8 cellular contexts compared by ENCODE assay signal in genomic region chr5:140041492-140042421, GRCh38. TPM values are rescaled to one million over a fixed set of nuclear protein-coding genes. Genes with fewer than 3 reads are reported as not detected.
DNase-seq lines count a peak whose midpoint lies in the region; ATAC-seq and TF ChIP-seq lines count a peak whose summit lies in the region.

No MANE protein-coding gene starts in this region.

- TF ChIP-seq RAD21 in IMR-90 (IDR thresholded peaks at IDR 0.05; ENCODE audit: low read length) = no peak

- no peak overlapping the region for H4K91ac ChIP-seq in IMR-90 (ENCODE audit: insufficient read depth, low read depth, low read length)
- H4K91ac ChIP-seq in neuronal stem cell (ENCODE audit: low read depth, low read length, poor library complexity) = no peak overlapping the region

- H2BK15ac ChIP-seq in IMR-90 (ENCODE audit: low read depth, low read length) (no peak overlapping the region), neuronal stem cell (ENCODE audit: low read length) (no peak overlapping the region)

- no peak for TF ChIP-seq POLR2A in IMR-90 (IDR thresholded peaks at IDR 0.05; ENCODE audit: low read depth, low read length)

- peak overlapping the region; percentile 92 for H3K4me2 ChIP-seq in IMR-90 (ENCODE audit: low read depth, low read length)
- peak overlapping the region; percentile 100 for H3K4me2 ChIP-seq in neuronal stem cell (ENCODE audit: insufficient read depth, low read length, poor library complexity, severe bottlenecking)

- H3K4me1 Mint-ChIP-seq in glutamatergic neuron (ENCODE audit: low read depth, unreplicated experiment) = peaks cover 5% of the 10 kb centered on the region

- H3K79me1 ChIP-seq in IMR-90 (ENCODE audit: low read depth in 1 of 2, low read length in 2 of 2) = no peaks in the 10 kb centered on the region
- no peaks in the 10 kb centered on the region for H3K79me1 ChIP-seq in neuronal stem cell (ENCODE audit: low read depth, low read length)

- no peak overlapping the region for H3K27ac ChIP-seq in IMR-90 (ENCODE audit: insufficient read depth, low read length)
- no peak overlapping the region for H3K27ac ChIP-seq in neuronal stem cell (replicated peaks; ENCODE audit: low read length)

- H3K36me3 ChIP-seq in IMR-90 (ENCODE audit: control insufficient read depth, insufficient read depth, low read length) (no peaks in the 10 kb centered on the region), neuronal stem cell (replicated peaks in 1 of 2; ENCODE audit: control insufficient read depth in 2 of 2, insufficient read depth in 2 of 2, low read length in 2 of 2) (no peaks in the 10 kb centered on the region)

- dilution Hi-C loops in IMR-90 (cut with HindIII; ENCODE audit: low sequenced_read_pairs, unreplicated experiment) = no loop called here

- peaks cover 10% of the 10 kb centered on the region for H3K9me3 Mint-ChIP-seq in glutamatergic neuron (ENCODE audit: unreplicated experiment)

- no peak for TF ChIP-seq CTCF in IMR-90 (conservative IDR thresholded peaks at IDR 0.05; ENCODE audit: low read depth, low read length)
- no peak for TF ChIP-seq CTCF in glutamatergic neuron (IDR thresholded peaks at IDR 0.05; ENCODE audit: partially characterized antibody, unreplicated experiment)

- no peaks in the 10 kb centered on the region for H3K9me1 ChIP-seq in IMR-90 (ENCODE audit: insufficient read depth, low read length)

- H3K18ac ChIP-seq in IMR-90 (ENCODE audit: low read depth, low read length) (no peak overlapping the region), neuronal stem cell (ENCODE audit: low read length) (peak overlapping the region; percentile 93)

- H3K4me3 ChIP-seq in IMR-90 (ENCODE audit: insufficient read depth, low read depth, low read length) (peak overlapping the region; percentile 49), neuronal stem cell (ENCODE audit: low read length in 2 of 2) (peak overlapping the region; percentile 53 to 76)

- intact Hi-C loops in IMR-90 (cut with micrococcal nuclease) = no loop called here

- POLR2A ChIA-PET in IMR-90 (lab: Charles Lee; ENCODE audit: unreplicated experiment) = no interaction called here

- ATAC-seq in IMR-90 (ENCODE audit: low read depth) (peak; percentile 50), GM19467 (IDR thresholded peaks at IDR 0.05; ENCODE audit: unreplicated experiment) (no peak)

- peak overlapping the region; percentile 52 for H3K27ac Mint-ChIP-seq in glutamatergic neuron (ENCODE audit: unreplicated experiment)

- H4K5ac ChIP-seq in IMR-90 (ENCODE audit: low read depth, low read length) = no peak overlapping the region

- H2AK5ac ChIP-seq in IMR-90 (ENCODE audit: low read depth, low read length) (no peak overlapping the region), neuronal stem cell (ENCODE audit: low read depth, low read length) (no peak overlapping the region)

- DNase-seq in DMS53 (lab: John Stamatoyannopoulos, UW) (peak; percentile 76), IMR-90 (peak; percentile 12), glutamatergic neuron (peak; percentile 44), neuronal stem cell (ENCODE audit: low spot score) (no peak), ureter (ENCODE audit: low spot score) (no peak), germinal center (ENCODE audit: low spot score) (no peak)
- DNase-seq in activated naive CD4-positive, alpha-beta T cell treated with anti-CD3 and anti-CD28 coated beads, Interleukin-2, amount 50 U/mL, for 16 hours = peak; percentile 11

- H3K4me3 Mint-ChIP-seq in glutamatergic neuron (ENCODE audit: unreplicated experiment) = peak overlapping the region; percentile 82

- H2AFZ ChIP-seq in IMR-90 (replicated peaks; ENCODE audit: low read length, poor library complexity) (peak overlapping the region; percentile 91), neuronal stem cell (ENCODE audit: low read length) (peak overlapping the region; percentile 100)

- H3K23ac ChIP-seq in IMR-90 (ENCODE audit: low read depth, low read length) = no peak overlapping the region
- H3K23ac ChIP-seq in neuronal stem cell (ENCODE audit: low read depth, low read length, poor library complexity) = no peak overlapping the region

- H3K9me3 ChIP-seq in IMR-90 (ENCODE audit: control insufficient read depth, insufficient read depth, low read length) = no peaks in the 10 kb centered on the region
- no peaks in the 10 kb centered on the region for H3K9me3 ChIP-seq in neuronal stem cell (replicated peaks in 1 of 2; ENCODE audit: control insufficient read depth in 2 of 2, insufficient read depth in 1 of 2, low read depth in 1 of 2, low read length in 2 of 2)

- H2AK9ac ChIP-seq in IMR-90 (replicated peaks; ENCODE audit: low read depth, low read length, poor library complexity) = no peak overlapping the region

- no peak overlapping the region for H2BK12ac ChIP-seq in neuronal stem cell (ENCODE audit: low read length)

- H2BK120ac ChIP-seq in IMR-90 (ENCODE audit: low read depth, low read length) (no peak overlapping the region), neuronal stem cell (ENCODE audit: low read depth, low read length) (no peak overlapping the region)

- WGBS in IMR-90 (ENCODE audit: extremely low coverage in 2 of 2, insufficient read length in 1 of 2), 2 experiments = 17% methylated on average over 12 of the region's 35 CpGs; no CpG with 5 or more reads in 1 of the 2 experiments
- no CpG with 5 or more reads among the region's 35 CpGs for WGBS in neuronal stem cell (ENCODE audit: extremely low coverage in 2 of 2, insufficient read length in 2 of 2, insufficient replicate concordance in 1 of 2), 2 donors

- H3K56ac ChIP-seq in IMR-90 (ENCODE audit: extremely low read depth, insufficient read depth, low read length) = no peak overlapping the region

- H3K27me3 ChIP-seq in IMR-90 (ENCODE audit: control insufficient read depth, insufficient read depth, low read length) (peaks cover 45% of the 10 kb centered on the region), neuronal stem cell (ENCODE audit: control insufficient read depth in 3 of 3, insufficient read depth in 3 of 3, low read depth in 1 of 3, low read length in 3 of 3) (peaks cover 12 to 75% (median 56%) of the 10 kb centered on the region in 3 experiments)

- no TSS peak for BruUV-seq in IMR-90 (replicated peaks; lab: Mats Ljungman, UMichigan)

- H3K4ac ChIP-seq in IMR-90 (ENCODE audit: low read depth, low read length) (no peak overlapping the region), neuronal stem cell (ENCODE audit: low read length) (no peak overlapping the region)

- no peak overlapping the region for H2BK20ac ChIP-seq in IMR-90 (ENCODE audit: low read depth, low read length)

- H2BK5ac ChIP-seq in IMR-90 (ENCODE audit: low read depth, low read length, poor library complexity, severe bottlenecking) (no peak overlapping the region), neuronal stem cell (ENCODE audit: low read length) (no peak overlapping the region)

- H3K9ac ChIP-seq in IMR-90 (ENCODE audit: low read depth, low read length) = no peak overlapping the region
- peak overlapping the region; percentile 70 for H3K9ac ChIP-seq in neuronal stem cell (ENCODE audit: low read depth, low read length, poor library complexity)

- H4K8ac ChIP-seq in IMR-90 (ENCODE audit: low read depth in 2 of 2, low read length in 2 of 2) (no peak overlapping the region), neuronal stem cell (ENCODE audit: low read depth, low read length) (no peak overlapping the region)

- peaks cover 6% of the 10 kb centered on the region for H3K36me3 Mint-ChIP-seq in glutamatergic neuron (ENCODE audit: unreplicated experiment)

- H3K27me3 Mint-ChIP-seq in glutamatergic neuron (ENCODE audit: unreplicated experiment) = peaks cover 21% of the 10 kb centered on the region

- H3K4me1 ChIP-seq in IMR-90 (ENCODE audit: control insufficient read depth, insufficient read depth, low read length) = no peaks in the 10 kb centered on the region; the same call in 1 of the 2 replicates
- peaks cover 8 to 14% of the 10 kb centered on the region in 2 donors for H3K4me1 ChIP-seq in neuronal stem cell (ENCODE audit: control insufficient read depth in 2 of 2, insufficient read depth in 1 of 2, low read depth in 1 of 2, low read length in 2 of 2)

- no peak overlapping the region for H3K14ac ChIP-seq in IMR-90 (replicated peaks; ENCODE audit: low read depth, low read length)
- no peak overlapping the region for H3K14ac ChIP-seq in neuronal stem cell (ENCODE audit: low read length)

- in situ Hi-C loops in IMR-90 (cut with MboI; ENCODE audit: low sequenced_read_pairs) = no loop called here

- CTCF ChIA-PET in IMR-90 (lab: Yijun Ruan, JAX) = no interaction called here

- H4K20me1 ChIP-seq in IMR-90 (ENCODE audit: insufficient read depth, low read length) = no peaks in the 10 kb centered on the region

TF ChIP-seq in IMR-90, 13 proteins besides CTCF, POLR2A, EP300 and RAD21:
- no peak for TF ChIP-seq CEBPB (IDR thresholded peaks at IDR 0.05; ENCODE audit: low read depth, low read length)
- TF ChIP-seq USF2 (IDR thresholded peaks at IDR 0.05; ENCODE audit: low read depth, low read length) = no peak
- TF ChIP-seq MXI1 (IDR thresholded peaks at IDR 0.05; ENCODE audit: borderline replicate concordance, low read depth, low read length) = no peak
- no peak for TF ChIP-seq FOS (IDR thresholded peaks at IDR 0.05; ENCODE audit: low read depth, low read length)
- no peak for TF ChIP-seq SMC3 (IDR thresholded peaks at IDR 0.05; ENCODE audit: low read depth, low read length)
- no peak for TF ChIP-seq NFE2L2 (IDR thresholded peaks at IDR 0.05; ENCODE audit: low read depth, low read length)
- no peak for TF ChIP-seq CHD1 (IDR thresholded peaks at IDR 0.05; ENCODE audit: low read depth, low read length)
- TF ChIP-seq RFX5 (IDR thresholded peaks at IDR 0.05; ENCODE audit: low read depth, low read length) = no peak

RNA-seq across cellular contexts. Expression of gene NRG2, which starts 1.3 kb away (rescaled TPM):
- 0.18 TPM in 1 of 2 replicates, not detected in the other for total RNA-seq in IMR-90 (2012; rRNA removed)
- polyA plus RNA-seq in IMR-90 (2012; rRNA removed) = not detected in 2 replicates
- polyA plus RNA-seq in IMR-90 (2012; cell fraction: cytosol; rRNA removed) = 0.10 TPM in 1 of 2 replicates, not detected in the other
- polyA plus RNA-seq in IMR-90 (2012; cell fraction: nucleus; rRNA removed; ENCODE audit: low replicate concordance) = 0.07 TPM in 1 of 2 replicates, not detected in the other
- total RNA-seq in glutamatergic neuron (ENCODE audit: unreplicated experiment) = 0.81 TPM
- 0.11 TPM for polyA plus RNA-seq in neuronal stem cell (2013, experiment 1 of 2)
- polyA plus RNA-seq in neuronal stem cell (2013, experiment 2 of 2) = 0.12 TPM
- total RNA-seq in ureter = 13.9 TPM

Comparison
In these comparisons a context has a peak if more than half of its experiments do, and no peak if none do; other contexts are left out.
1. DNase-seq: peak in DMS53 (single experiment), IMR-90 (single experiment), activated naive CD4-positive, alpha-beta T cell treated with anti-CD3 and anti-CD28 coated beads, Interleukin-2, amount 50 U/mL, for 16 hours (single experiment) and glutamatergic neuron (single experiment); none in neuronal stem cell (single experiment), ureter (single experiment) and germinal center (single experiment).